Comparison of ENCODE assay signal across 8 cellular contexts in genomic region chr1:155748141-155748540, GRCh38. TPM values are rescaled to one million over a fixed set of nuclear protein-coding genes. Genes with fewer than 3 reads are reported as not detected.
DNase-seq lines count a peak whose midpoint lies in the region; ATAC-seq and TF ChIP-seq lines count a peak whose summit lies in the region.
"Not testable (repeated sequence)": the region's sequence is repeated elsewhere in the genome, so short reads cannot be mapped to it uniquely, and the experiment has no call there.

No MANE protein-coding gene starts in this region.

- peaks cover 11% of the 10 kb centered on the region for H3K36me3 Mint-ChIP-seq in HFFc6 (ENCODE audit: low read depth)
- H3K36me3 Mint-ChIP-seq in T-helper 2 cell treated with Interferon-gamma antibody and Interleukin-4, amounts not matched to agents 5 μg/mL and 100 μg/mL, for 36 hours (ENCODE audit: low read depth): peaks cover 26% of the 10 kb centered on the region
- H3K36me3 Mint-ChIP-seq in activated T-helper 1 cell treated with anti-CD3 and anti-CD28 coated beads, Interleukin-12 subunit alpha, Interleukin-12 subunit beta, Interleukin-2, Interleukin-4 antibody, amounts not matched to agents 30 ng/mL and 10 ng/mL and 1 ng/mL, durations not matched to agents 14 hours and 24 hours and 36 hours (ENCODE audit: low read depth): peaks cover 17% of the 10 kb centered on the region
- H3K36me3 Mint-ChIP-seq in activated naive CD8-positive, alpha-beta T cell treated with anti-CD3 and anti-CD28 coated beads, Interleukin-2, amount 50 U/mL, for 24 hours (ENCODE audit: low read depth): peaks cover 22% of the 10 kb centered on the region
- H3K36me3 Mint-ChIP-seq in neural crest cell (ENCODE audit: low read depth); type B pancreatic cell: not testable (repeated sequence)

- not testable (repeated sequence) for H3K36me3 ChIP-seq in ACC112 (ENCODE audit: insufficient read depth, low read length)

- H3K27me3 Mint-ChIP-seq in HFFc6 (ENCODE audit: insufficient read depth); T-helper 2 cell treated with Interferon-gamma antibody and Interleukin-4, amounts not matched to agents 5 μg/mL and 100 μg/mL, for 36 hours (ENCODE audit: low read depth); activated T-helper 1 cell treated with anti-CD3 and anti-CD28 coated beads, Interleukin-12 subunit alpha, Interleukin-12 subunit beta, Interleukin-2, Interleukin-4 antibody, amounts not matched to agents 30 ng/mL and 10 ng/mL and 1 ng/mL, durations not matched to agents 14 hours and 24 hours and 36 hours (ENCODE audit: insufficient read depth); activated naive CD8-positive, alpha-beta T cell treated with anti-CD3 and anti-CD28 coated beads, Interleukin-2, amount 50 U/mL, for 24 hours; neural crest cell (ENCODE audit: low read depth); type B pancreatic cell: not testable (repeated sequence)

- not testable (repeated sequence) for H3K4me3 ChIP-seq in ACC112 (ENCODE audit: low read depth, low read length)

- peaks cover 14% of the 10 kb centered on the region for H3K4me1 Mint-ChIP-seq in HFFc6 (ENCODE audit: low read depth)
- not testable (repeated sequence) for H3K4me1 Mint-ChIP-seq in T-helper 2 cell treated with Interferon-gamma antibody and Interleukin-4, amounts not matched to agents 5 μg/mL and 100 μg/mL, for 36 hours (ENCODE audit: low read depth); neural crest cell; type B pancreatic cell (ENCODE audit: unreplicated experiment)
- H3K4me1 Mint-ChIP-seq in activated T-helper 1 cell treated with anti-CD3 and anti-CD28 coated beads, Interleukin-12 subunit alpha, Interleukin-12 subunit beta, Interleukin-2, Interleukin-4 antibody, amounts not matched to agents 30 ng/mL and 10 ng/mL and 1 ng/mL, durations not matched to agents 14 hours and 24 hours and 36 hours (ENCODE audit: low read depth): peaks cover 12% of the 10 kb centered on the region
- H3K4me1 Mint-ChIP-seq in activated naive CD8-positive, alpha-beta T cell treated with anti-CD3 and anti-CD28 coated beads, Interleukin-2, amount 50 U/mL, for 24 hours: peaks cover 12% of the 10 kb centered on the region

- ATAC-seq in activated naive CD8-positive, alpha-beta T cell treated with anti-CD3 and anti-CD28 coated beads, Interleukin-2, amount 50 U/mL, for 24 hours: not testable (repeated sequence)

- peak overlapping the region; percentile 74; the same call in 1 of the 2 replicates for H3K27ac ChIP-seq in ACC112 (ENCODE audit: low read depth, low read length)

- not testable (repeated sequence) for H3K9me3 Mint-ChIP-seq in HFFc6; T-helper 2 cell treated with Interferon-gamma antibody and Interleukin-4, amounts not matched to agents 5 μg/mL and 100 μg/mL, for 36 hours; activated T-helper 1 cell treated with anti-CD3 and anti-CD28 coated beads, Interleukin-12 subunit alpha, Interleukin-12 subunit beta, Interleukin-2, Interleukin-4 antibody, amounts not matched to agents 30 ng/mL and 10 ng/mL and 1 ng/mL, durations not matched to agents 14 hours and 24 hours and 36 hours; activated naive CD8-positive, alpha-beta T cell treated with anti-CD3 and anti-CD28 coated beads, Interleukin-2, amount 50 U/mL, for 24 hours; neural crest cell; type B pancreatic cell

- intact Hi-C loops in activated T-helper 1 cell treated with anti-CD3 and anti-CD28 coated beads, Interleukin-12 subunit alpha, Interleukin-12 subunit beta, Interleukin-2, Interleukin-4 antibody, amounts not matched to agents 30 ng/mL and 10 ng/mL and 1 ng/mL, durations not matched to agents 14 hours and 24 hours and 36 hours (cut with micrococcal nuclease): loop anchor here (5.0 to 10.0 kb wide), 3 partner anchors 167 to 576 kb away; partner anchors contain the start of genes ASH1L, KRTCAP2, RIT1 and TRIM46

- H3K79me2 ChIP-seq in ACC112 (ENCODE audit: control insufficient read depth, insufficient read depth, low read length, unreplicated experiment): not testable (repeated sequence)

- peak overlapping the region; percentile 65 for H3K27ac Mint-ChIP-seq in HFFc6
- not testable (repeated sequence) for H3K27ac Mint-ChIP-seq in T-helper 2 cell treated with Interferon-gamma antibody and Interleukin-4, amounts not matched to agents 5 μg/mL and 100 μg/mL, for 36 hours; activated T-helper 1 cell treated with anti-CD3 and anti-CD28 coated beads, Interleukin-12 subunit alpha, Interleukin-12 subunit beta, Interleukin-2, Interleukin-4 antibody, amounts not matched to agents 30 ng/mL and 10 ng/mL and 1 ng/mL, durations not matched to agents 14 hours and 24 hours and 36 hours; neural crest cell (ENCODE audit: unreplicated experiment); type B pancreatic cell
- peak overlapping the region; percentile 74 for H3K27ac Mint-ChIP-seq in activated naive CD8-positive, alpha-beta T cell treated with anti-CD3 and anti-CD28 coated beads, Interleukin-2, amount 50 U/mL, for 24 hours

- not testable (repeated sequence) for H2AFZ ChIP-seq in ACC112 (ENCODE audit: low read length, unreplicated experiment)

- H3K27me3 ChIP-seq in ACC112 (ENCODE audit: insufficient read depth, low read length): not testable (repeated sequence)

- not testable (repeated sequence) for TF ChIP-seq CTCF in HFFc6 (IDR thresholded peaks at IDR 0.05); neural crest cell (conservative IDR thresholded peaks at IDR 0.05); type B pancreatic cell (conservative IDR thresholded peaks at IDR 0.05)

- peak overlapping the region; percentile 32 for H3K4me3 Mint-ChIP-seq in HFFc6
- H3K4me3 Mint-ChIP-seq in T-helper 2 cell treated with Interferon-gamma antibody and Interleukin-4, amounts not matched to agents 5 μg/mL and 100 μg/mL, for 36 hours: peak overlapping the region; percentile 4
- peak overlapping the region; percentile 37 for H3K4me3 Mint-ChIP-seq in activated T-helper 1 cell treated with anti-CD3 and anti-CD28 coated beads, Interleukin-12 subunit alpha, Interleukin-12 subunit beta, Interleukin-2, Interleukin-4 antibody, amounts not matched to agents 30 ng/mL and 10 ng/mL and 1 ng/mL, durations not matched to agents 14 hours and 24 hours and 36 hours
- not testable (repeated sequence) for H3K4me3 Mint-ChIP-seq in activated naive CD8-positive, alpha-beta T cell treated with anti-CD3 and anti-CD28 coated beads, Interleukin-2, amount 50 U/mL, for 24 hours
- peak overlapping the region; percentile 83 for H3K4me3 Mint-ChIP-seq in neural crest cell
- H3K4me3 Mint-ChIP-seq in type B pancreatic cell: peak overlapping the region; percentile 44

- peaks cover 15% of the 10 kb centered on the region for H3K4me1 ChIP-seq in ACC112 (ENCODE audit: control insufficient read depth, insufficient read depth, low read length, unreplicated experiment)

- DNase-seq in HFFc6; T-helper 2 cell treated with Interferon-gamma antibody and Interleukin-4, amounts not matched to agents 5 μg/mL and 100 μg/mL, for 36 hours (ENCODE audit: low spot score); activated T-helper 1 cell treated with anti-CD3 and anti-CD28 coated beads, Interleukin-12 subunit alpha, Interleukin-12 subunit beta, Interleukin-2, Interleukin-4 antibody, amounts not matched to agents 30 ng/mL and 10 ng/mL and 1 ng/mL, durations not matched to agents 14 hours and 24 hours and 36 hours (ENCODE audit: low spot score); activated naive CD8-positive, alpha-beta T cell treated with anti-CD3 and anti-CD28 coated beads, Interleukin-2, amount 50 U/mL, for 24 hours; neural crest cell (ENCODE audit: low read depth, low spot score); type B pancreatic cell (ENCODE audit: extremely low spot score, unreplicated experiment): not testable (repeated sequence)
- peak; percentile 55 for DNase-seq in mesenteric fat pad (ENCODE audit: low spot score)

RNA-seq across cellular contexts. Expression of gene DAP3, which starts 59.2 kb away (rescaled TPM):
- 100 to 1,000 TPM; 100 to 110 (median 104) TPM for total RNA-seq in HFFc6 (2021; fragmentation: NEBNext Ultra II Directional; extraction: Animal tissue kit (Norgen Biotek cat#: 25700))
- total RNA-seq in activated T-helper 1 cell treated with anti-CD3 and anti-CD28 coated beads, Interleukin-12 subunit alpha, Interleukin-12 subunit beta, Interleukin-2, Interleukin-4 antibody, amounts not matched to agents 30 ng/mL and 10 ng/mL and 1 ng/mL, durations not matched to agents 14 hours and 24 hours and 36 hours: 183 and 196 TPM in 2 replicates
- total RNA-seq in mesenteric fat pad (94.6 TPM), neural crest cell (113 and 114 TPM in 2 replicates), type B pancreatic cell (ENCODE audit: low replicate concordance) (95.9 and 109 TPM in 2 replicates)

RNA-seq across cellular contexts. Expression of gene YY1AP1, which starts 59.6 kb away (rescaled TPM):
- total RNA-seq in HFFc6 (2021; fragmentation: NEBNext Ultra II Directional; extraction: Animal tissue kit (Norgen Biotek cat#: 25700)): 10 to 100 TPM; 39.6 to 50.7 (median 42.0) TPM
- total RNA-seq in activated T-helper 1 cell treated with anti-CD3 and anti-CD28 coated beads, Interleukin-12 subunit alpha, Interleukin-12 subunit beta, Interleukin-2, Interleukin-4 antibody, amounts not matched to agents 30 ng/mL and 10 ng/mL and 1 ng/mL, durations not matched to agents 14 hours and 24 hours and 36 hours: 62.2 and 64.4 TPM in 2 replicates
- total RNA-seq in mesenteric fat pad: 62.5 TPM
- total RNA-seq in neural crest cell: 53.9 and 54.5 TPM in 2 replicates
- total RNA-seq in type B pancreatic cell (ENCODE audit: low replicate concordance): 44.5 and 50.8 TPM in 2 replicates
